ENCODE assay signal across 2 cellular contexts in genomic region chr11:75063732-75064314, GRCh38.
TF ChIP-seq lines count a peak whose summit lies in the region.

No MANE protein-coding gene starts in this region.

TF ChIP-seq in IMR-90, 13 proteins besides CTCF, POLR2A, EP300 and RAD21:
- TF ChIP-seq CHD1 (IDR thresholded peaks at IDR 0.05; ENCODE audit: low read depth, low read length) (no peak), MXI1 (IDR thresholded peaks at IDR 0.05; ENCODE audit: borderline replicate concordance, low read depth, low read length) (no peak), BHLHE40 (IDR thresholded peaks at IDR 0.05; ENCODE audit: low read depth, low read length) (no peak), RFX5 (IDR thresholded peaks at IDR 0.05; ENCODE audit: low read depth, low read length) (no peak), ELK1 (IDR thresholded peaks at IDR 0.05; ENCODE audit: borderline replicate concordance, low read depth, low read length) (no peak), MAFK (IDR thresholded peaks at IDR 0.05; ENCODE audit: low read depth, low read length) (no peak), RCOR1 (IDR thresholded peaks at IDR 0.05; ENCODE audit: insufficient replicate concordance, low read length) (no peak), MAZ (IDR thresholded peaks at IDR 0.05; ENCODE audit: borderline replicate concordance, low read depth, low read length) (no peak), CEBPB (IDR thresholded peaks at IDR 0.05; ENCODE audit: low read depth, low read length) (no peak), SMC3 (IDR thresholded peaks at IDR 0.05; ENCODE audit: low read depth, low read length) (no peak), FOS (IDR thresholded peaks at IDR 0.05; ENCODE audit: low read depth, low read length) (no peak), NFE2L2 (IDR thresholded peaks at IDR 0.05; ENCODE audit: low read depth, low read length) (no peak), USF2 (IDR thresholded peaks at IDR 0.05; ENCODE audit: low read depth, low read length) (no peak)

TF ChIP-seq in K562, 482 proteins besides CTCF, POLR2A, EP300 and RAD21:
- TF ChIP-seq PKNOX1 (IDR thresholded peaks at IDR 0.05) = peak; percentile 88
- TF ChIP-seq NFRKB (IDR thresholded peaks at IDR 0.05; ENCODE audit: low read depth) = no peak
